ENCODE assay signal across 1 cellular context in genomic region chr12:56751712-56752598, GRCh38.
TF ChIP-seq lines count a peak whose summit lies in the region.

Gene PRIM1, minus strand, starts transcription at chr12:56752323. Its CDS starts 25 bp downstream, at chr12:56752298.

TF ChIP-seq in HEK293, 187 proteins besides CTCF, POLR2A, EP300 and RAD21 (continued from another document):
- peak; percentile 59; the same call in 1 of the 2 replicates for TF ChIP-seq PRDM10 (tag by site-specific recombination; IDR thresholded peaks at IDR 0.05)
- peak; percentile 83 for TF ChIP-seq ZXDB (tag by site-specific recombination; IDR thresholded peaks at IDR 0.05)
- no peak for TF ChIP-seq ZFP41 (tag by site-specific recombination; IDR thresholded peaks at IDR 0.05; ENCODE audit: borderline replicate concordance)
- TF ChIP-seq ZNF600 (tag by site-specific recombination; IDR thresholded peaks at IDR 0.05) = peak; percentile 88; the same call in 1 of the 2 replicates
- TF ChIP-seq ZNF488 (tag by site-specific recombination; IDR thresholded peaks at IDR 0.05) = no peak
- TF ChIP-seq ZNF433 (tag by site-specific recombination; IDR thresholded peaks at IDR 0.05; ENCODE audit: low read depth) = no peak
- TF ChIP-seq ZNF837 (tag by site-specific recombination; IDR thresholded peaks at IDR 0.05) = no peak
- TF ChIP-seq ZNF404 (tag by site-specific recombination; IDR thresholded peaks at IDR 0.05) = no peak
- TF ChIP-seq ZNF561 (tag by site-specific recombination; IDR thresholded peaks at IDR 0.05; ENCODE audit: borderline replicate concordance) = peak; percentile 27; the same call in 1 of the 2 replicates
- TF ChIP-seq PRDM4 (tag by site-specific recombination; IDR thresholded peaks at IDR 0.05) = no peak
- TF ChIP-seq ZNF830 (tag by site-specific recombination; IDR thresholded peaks at IDR 0.05; ENCODE audit: low read depth) = no peak
- peak; percentile 91 for TF ChIP-seq ZFHX2 (tag by site-specific recombination; conservative IDR thresholded peaks at IDR 0.05)
- 0 out of 2 replicates have a peak, but pooled peaks have one; percentile 39 for TF ChIP-seq ZSCAN23 (tag by site-specific recombination; IDR thresholded peaks at IDR 0.05)
- no peak for TF ChIP-seq BCL6B (tag by site-specific recombination; IDR thresholded peaks at IDR 0.05)
- no peak for TF ChIP-seq ZNF280D (tag by site-specific recombination; IDR thresholded peaks at IDR 0.05)
- no peak for TF ChIP-seq ZNF777 (tag by site-specific recombination; IDR thresholded peaks at IDR 0.05; ENCODE audit: borderline replicate concordance)
- no peak for TF ChIP-seq ZNF155 (tag by site-specific recombination; IDR thresholded peaks at IDR 0.05)
- TF ChIP-seq REST (tag by site-specific recombination; IDR thresholded peaks at IDR 0.05) = 0 out of 2 replicates have a peak, but pooled peaks have one; percentile 11
- TF ChIP-seq ZNF138 (tag by site-specific recombination; IDR thresholded peaks at IDR 0.05; ENCODE audit: borderline replicate concordance) = no peak
- peak; percentile 78 for TF ChIP-seq ZNF2 (tag by site-specific recombination; IDR thresholded peaks at IDR 0.05)
- TF ChIP-seq PRDM6 (tag by site-specific recombination; IDR thresholded peaks at IDR 0.05) = no peak
- TF ChIP-seq ZNF707 (tag by site-specific recombination; IDR thresholded peaks at IDR 0.05) = no peak
- TF ChIP-seq ZNF658 (tag by site-specific recombination; IDR thresholded peaks at IDR 0.05) = no peak
- no peak for TF ChIP-seq ZNF626 (tag by site-specific recombination; IDR thresholded peaks at IDR 0.05)
- TF ChIP-seq ZNF776 (tag by site-specific recombination; IDR thresholded peaks at IDR 0.05; ENCODE audit: borderline replicate concordance) = no peak
- TF ChIP-seq MZF1 (tag by site-specific recombination; IDR thresholded peaks at IDR 0.05; ENCODE audit: borderline replicate concordance) = no peak
- TF ChIP-seq HIC1 (tag by site-specific recombination; IDR thresholded peaks at IDR 0.05) = peak; percentile 97
